In the genomic region with DNA sequence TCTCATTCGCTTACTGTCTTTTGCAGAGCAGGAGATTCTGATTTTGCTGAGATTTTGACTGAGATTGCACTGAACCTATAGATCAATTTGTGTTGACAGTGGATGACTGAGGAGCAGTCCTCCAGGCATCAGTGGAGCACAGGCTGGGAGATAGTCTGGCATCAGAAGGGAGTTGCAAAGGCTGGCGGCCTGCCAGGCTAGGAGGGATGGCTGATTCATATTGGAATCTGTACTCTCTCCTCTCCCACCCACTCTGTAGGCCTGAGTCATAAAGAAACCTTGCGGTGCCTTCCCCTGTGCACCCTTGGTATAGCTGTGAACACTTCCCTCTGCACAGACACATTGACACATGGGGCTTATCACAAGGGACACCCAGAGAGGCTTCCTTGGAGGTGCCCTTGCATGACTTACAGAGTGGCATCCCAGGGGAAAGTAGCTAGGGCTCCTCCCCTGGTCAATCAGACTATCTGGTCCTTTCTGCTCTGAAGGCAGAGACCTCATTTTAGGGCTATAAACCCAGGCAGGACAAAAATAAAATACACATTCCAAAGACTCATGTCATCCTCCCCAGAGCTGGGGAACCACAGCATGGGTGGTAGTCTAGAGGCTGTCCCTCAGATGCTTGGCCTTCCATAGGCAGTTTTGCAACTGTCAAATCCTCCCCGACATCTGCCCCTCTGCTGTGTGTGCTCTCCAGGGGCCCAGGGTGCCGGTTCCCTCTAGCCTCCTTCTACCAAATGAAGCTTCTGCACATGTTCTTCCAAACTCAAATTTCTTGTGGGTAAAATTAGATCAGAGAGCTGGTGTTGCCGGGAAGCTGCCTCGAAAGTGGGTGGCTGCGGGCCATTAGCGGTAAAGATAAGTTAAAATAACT, we compare ENCODE assay signal across 9 cellular contexts. TPM values are rescaled to one million over a fixed set of nuclear protein-coding genes. Genes with fewer than 3 reads are reported as not detected.
DNase-seq lines count a peak whose midpoint lies in the region; ATAC-seq and TF ChIP-seq lines count a peak whose summit lies in the region.
"Had no signal": no experiment of that assay in that cellular context is flagged by ENCODE, and none has a peak within 500 bp of the region (broad histone marks: within the 10 kb centered on the region; RNA-seq: fewer than 3 reads in every experiment).

No MANE protein-coding gene starts in this region.

- H3K9me3 ChIP-seq in body of pancreas (no peaks in the 10 kb centered on the region), lung (ENCODE audit: control insufficient read depth in 2 of 2, insufficient read depth in 1 of 2, low read length in 1 of 2) (no peaks in the 10 kb centered on the region)

- 65 to 68% methylated on average over 9 of the region's 9 CpGs for WGBS in body of pancreas, 2 donors
- 72 to 74% methylated on average over 9 of the region's 9 CpGs for WGBS in lung, 2 donors

- H3K27me3 Mint-ChIP-seq in T-helper 2 cell treated with Interferon-gamma antibody and Interleukin-4, amounts not matched to agents 5 μg/mL and 100 μg/mL, for 36 hours (ENCODE audit: low read depth): peaks cover 15% of the 10 kb centered on the region

- ATAC-seq in GM19324 (IDR thresholded peaks at IDR 0.05; ENCODE audit: low FRiP score, unreplicated experiment): peak; percentile 77
- ATAC-seq in HG03342 (IDR thresholded peaks at IDR 0.05; ENCODE audit: unreplicated experiment): peak; percentile 100
- ATAC-seq in body of pancreas: peak; percentile 57
- ATAC-seq in lung (ENCODE audit: insufficient read depth, low FRiP score): peak; percentile 83

- H3K36me3 Mint-ChIP-seq in T-helper 2 cell treated with Interferon-gamma antibody and Interleukin-4, amounts not matched to agents 5 μg/mL and 100 μg/mL, for 36 hours (ENCODE audit: low read depth): no peaks in the 10 kb centered on the region
- H3K36me3 Mint-ChIP-seq: memory B cell had no signal

- H3K4me3 ChIP-seq in AG09309 (ENCODE audit: control insufficient read depth, low read depth, low read length) (no peak overlapping the region), body of pancreas (no peak overlapping the region), lung (no peak overlapping the region)

- no peaks in the 10 kb centered on the region for H3K27me3 ChIP-seq in body of pancreas
- no peaks in the 10 kb centered on the region for H3K27me3 ChIP-seq in lung (ENCODE audit: control insufficient read depth, insufficient read depth)

- H3K36me3 ChIP-seq in body of pancreas (replicated peaks in 1 of 2; ENCODE audit: insufficient read depth in 1 of 2, low read depth in 2 of 2) (no peaks in the 10 kb centered on the region), lung (ENCODE audit: control insufficient read depth in 2 of 2, insufficient read depth in 2 of 2, low read length in 2 of 2) (no peaks in the 10 kb centered on the region)

- H3K4me1 Mint-ChIP-seq in T-helper 2 cell treated with Interferon-gamma antibody and Interleukin-4, amounts not matched to agents 5 μg/mL and 100 μg/mL, for 36 hours (ENCODE audit: low read depth): peaks cover 29% of the 10 kb centered on the region

- no peaks in the 10 kb centered on the region for H3K9me3 Mint-ChIP-seq in T-helper 2 cell treated with Interferon-gamma antibody and Interleukin-4, amounts not matched to agents 5 μg/mL and 100 μg/mL, for 36 hours
- H3K9me3 Mint-ChIP-seq: memory B cell had no signal

- no peak overlapping the region for H3K27ac Mint-ChIP-seq in T-helper 2 cell treated with Interferon-gamma antibody and Interleukin-4, amounts not matched to agents 5 μg/mL and 100 μg/mL, for 36 hours
- H3K27ac Mint-ChIP-seq: memory B cell had no signal

- H3K4me3 Mint-ChIP-seq in T-helper 2 cell treated with Interferon-gamma antibody and Interleukin-4, amounts not matched to agents 5 μg/mL and 100 μg/mL, for 36 hours: peak overlapping the region; percentile 55
- H3K4me3 Mint-ChIP-seq: memory B cell had no signal

- peaks cover 16% of the 10 kb centered on the region for H3K4me1 ChIP-seq in body of pancreas
- peaks cover 0 to 13% of the 10 kb centered on the region in 2 donors for H3K4me1 ChIP-seq in lung (ENCODE audit: control insufficient read depth in 2 of 2, insufficient read depth in 2 of 2, low read length in 2 of 2)

- H3K27ac ChIP-seq in body of pancreas (peak overlapping the region in 2 of 4 donors; percentile 24 to 30), lung (ENCODE audit: low read depth in 1 of 2, low read length in 1 of 2) (peak overlapping the region in 1 of 2 donors; percentile 72)

- TF ChIP-seq CTCF in AG09309 (IDR thresholded peaks at IDR 0.05; ENCODE audit: control insufficient read depth, insufficient read depth, low read depth, low read length, missing control alignments) (no peak), body of pancreas (IDR thresholded peaks at IDR 0.05) (no peak), lung (IDR thresholded peaks at IDR 0.05; ENCODE audit: control extremely low read depth, extremely low read depth) (no peak)

- intact Hi-C loops in body of pancreas (cut with DNase I): no loop called here

- peak; percentile 84 for DNase-seq in AG09309 (ENCODE audit: low read depth)
- DNase-seq in T-helper 2 cell treated with Interferon-gamma antibody and Interleukin-4, amounts not matched to agents 5 μg/mL and 100 μg/mL, for 36 hours (ENCODE audit: low spot score): peak; percentile 87
- peak; percentile 44 to 69 (median 59) for DNase-seq in body of pancreas
- peak; percentile 48 for DNase-seq in lung (ENCODE audit: low spot score)
- DNase-seq in stimulated activated CD8-positive, alpha-beta memory T cell treated with anti-CD3 and anti-CD28 coated beads, Interleukin-7, amount 100 ng/mL, for 24 hours (ENCODE audit: low read depth): peak; percentile 61
- no peak for DNase-seq in SK-N-DZ (ENCODE audit: low spot score)

- TF ChIP-seq POLR2A in body of pancreas (IDR thresholded peaks at IDR 0.05): no peak

RNA-seq across cellular contexts. Expression of a gene that starts 37.4 kb away (rescaled TPM):
- total RNA-seq in body of pancreas (10 to 100 TPM; 13.5 to 24.1 TPM), lung (10 to 100 TPM in 1 of 2 donors, 1 to 10 TPM in 1; 8.4 to 15.3 TPM)
- polyA plus RNA-seq in lung: 1 to 10 TPM; 5.4 to 7.5 TPM
- 3.6 and 4.0 TPM in 2 replicates for polyA plus RNA-seq in SK-N-DZ (2014; cell fraction: cytosol; rRNA removed)
- 5.8 and 9.8 TPM in 2 replicates for polyA plus RNA-seq in SK-N-DZ (2014; cell fraction: nucleus; rRNA removed)
